Comparison of ENCODE assay signal across 1 cellular context in genomic region chr14:23153891-23154796, GRCh38.
TF ChIP-seq lines count a peak whose summit lies in the region.

No MANE protein-coding gene starts in this region.

TF ChIP-seq in HEK293, 187 proteins besides CTCF, POLR2A, EP300 and RAD21 (continued from another document):
- TF ChIP-seq PRDM2 (tag by site-specific recombination; IDR thresholded peaks at IDR 0.05; ENCODE audit: borderline replicate concordance) (no peak), HIC1 (tag by site-specific recombination; IDR thresholded peaks at IDR 0.05) (no peak), ZNF248 (tag by site-specific recombination; IDR thresholded peaks at IDR 0.05) (no peak), ZNF670 (tag by site-specific recombination; IDR thresholded peaks at IDR 0.05; ENCODE audit: low read depth) (no peak), OVOL3 (tag by site-specific recombination; IDR thresholded peaks at IDR 0.05) (no peak), KLF10 (tag by site-specific recombination; IDR thresholded peaks at IDR 0.05) (peak; percentile 95), ZBTB48 (tag by site-specific recombination; IDR thresholded peaks at IDR 0.05) (no peak), ZNF585B (tag by site-specific recombination; IDR thresholded peaks at IDR 0.05) (no peak), ZFP37 (tag by site-specific recombination; IDR thresholded peaks at IDR 0.05) (no peak), ZNF202 (tag by site-specific recombination; IDR thresholded peaks at IDR 0.05; ENCODE audit: borderline replicate concordance) (no peak), GLIS2 (tag by site-specific recombination; IDR thresholded peaks at IDR 0.05) (0 out of 2 replicates have a peak, but pooled peaks have one; percentile 33), ZFHX2 (tag by site-specific recombination; conservative IDR thresholded peaks at IDR 0.05) (peak; percentile 72), SP2 (tag by site-specific recombination; IDR thresholded peaks at IDR 0.05) (0 out of 2 replicates have a peak, but pooled peaks have one; percentile 22), ZNF426 (tag by site-specific recombination; IDR thresholded peaks at IDR 0.05) (no peak), ZNF639 (tag by site-specific recombination; IDR thresholded peaks at IDR 0.05) (no peak), ZNF366 (tag by site-specific recombination; conservative IDR thresholded peaks at IDR 0.05) (no peak), ZNF274 (IDR thresholded peaks at IDR 0.05; ENCODE audit: low read length) (no peak), ZNF274 (tag by site-specific recombination; IDR thresholded peaks at IDR 0.05; ENCODE audit: borderline replicate concordance) (no peak), ZNF292 (tag by site-specific recombination; IDR thresholded peaks at IDR 0.05; ENCODE audit: borderline replicate concordance, low read depth) (no peak), MEIS1 (CRISPR knock-in tag; IDR thresholded peaks at IDR 0.05; ENCODE audit: borderline replicate concordance) (no peak), ZNF76 (tag by site-specific recombination; IDR thresholded peaks at IDR 0.05; ENCODE audit: borderline replicate concordance, low read depth) (no peak), FEZF1 (tag by site-specific recombination; IDR thresholded peaks at IDR 0.05) (no peak)
TF ChIP-seq in HEK293: peak in this region for 6.
